Comparison of ENCODE assay signal across 19 cellular contexts in the genomic region with DNA sequence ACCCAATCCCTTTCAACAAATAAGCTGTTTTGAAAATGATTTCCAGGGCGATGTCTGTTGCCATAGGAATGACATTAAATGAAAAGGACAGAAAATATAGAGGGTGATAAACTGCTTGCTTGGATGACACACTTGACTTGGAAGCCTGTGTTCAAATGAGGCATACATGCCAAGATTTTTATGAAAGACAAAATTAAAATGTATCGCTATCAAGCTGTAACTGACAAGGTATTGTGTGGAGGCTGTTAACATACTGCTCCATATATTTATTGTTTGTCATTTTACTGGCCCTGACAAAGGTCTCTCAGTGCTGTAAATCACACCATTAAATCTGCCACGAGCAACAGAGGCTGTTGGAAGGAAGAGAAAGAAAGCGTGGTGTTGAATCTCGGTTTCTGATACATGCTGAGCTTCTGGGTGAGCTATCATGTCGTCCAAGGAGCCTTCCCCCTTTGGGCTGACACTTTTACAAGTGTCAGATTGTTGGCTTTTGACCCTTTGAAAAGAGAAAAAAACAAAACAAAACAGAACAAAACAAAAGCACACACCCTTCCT.
DNase-seq lines count a peak whose midpoint lies in the region; ATAC-seq lines count a peak whose summit lies in the region.
"Had no signal": no experiment of that assay in that cellular context is flagged by ENCODE, and none has a peak within 500 bp of the region (broad histone marks: within the 10 kb centered on the region; RNA-seq: fewer than 3 reads in every experiment).

No MANE protein-coding gene starts in this region.

- peak; percentile 9 for DNase-seq in COLO668 (lab: John Stamatoyannopoulos, UW; ENCODE audit: unreplicated experiment)
- DNase-seq in DMS153 treated with DMSO at 0.1 percent for 48 hours (lab: John Stamatoyannopoulos, UW; ENCODE audit: unreplicated experiment): peak; percentile 36
- DNase-seq in NCI-H2227 treated with DMSO at 0.1 percent for 48 hours (lab: John Stamatoyannopoulos, UW): peak; percentile 44
- peak; percentile 89 for DNase-seq in left kidney (ENCODE audit: low read depth, low spot score)
- DNase-seq in effector CD8-positive, alpha-beta T cell (lab: John Stamatoyannopoulos, UW): no peak
- DNase-seq: activated CD4-positive, alpha-beta T cell treated with anti-CD3 and anti-CD28 coated beads for 36 hours; activated CD8-positive, alpha-beta T cell treated with anti-CD3 and anti-CD28 coated beads for 36 hours; activated naive CD4-positive, alpha-beta T cell treated with anti-CD3 and anti-CD28 coated beads, Interleukin-2, amount 10 ng/mL, durations not matched to agents 7 days and 5 days; amniotic stem cell; Calu3; natural killer cell; NCI-H1436; NCI-H2171; NCI-H526; SHP77 treated with DMSO at 0.1 percent for 48 hours had no signal

- ATAC-seq in GM21723 (IDR thresholded peaks at IDR 0.05; ENCODE audit: unreplicated experiment) (no peak), GM19397 (IDR thresholded peaks at IDR 0.05; ENCODE audit: unreplicated experiment) (no peak)
- ATAC-seq: activated CD4-positive, alpha-beta T cell treated with anti-CD3 and anti-CD28 coated beads for 36 hours; activated CD8-positive, alpha-beta T cell treated with anti-CD3 and anti-CD28 coated beads for 36 hours; K562; natural killer cell; stimulated activated effector memory CD8-positive, alpha-beta T cell treated with anti-CD3 and anti-CD28 coated beads, Interleukin-12 subunit alpha, Interleukin-12 subunit beta, amount 100 ng/mL, for 72 hours had no signal
